ENCODE assay signal across 18 cellular contexts in the genomic region with DNA sequence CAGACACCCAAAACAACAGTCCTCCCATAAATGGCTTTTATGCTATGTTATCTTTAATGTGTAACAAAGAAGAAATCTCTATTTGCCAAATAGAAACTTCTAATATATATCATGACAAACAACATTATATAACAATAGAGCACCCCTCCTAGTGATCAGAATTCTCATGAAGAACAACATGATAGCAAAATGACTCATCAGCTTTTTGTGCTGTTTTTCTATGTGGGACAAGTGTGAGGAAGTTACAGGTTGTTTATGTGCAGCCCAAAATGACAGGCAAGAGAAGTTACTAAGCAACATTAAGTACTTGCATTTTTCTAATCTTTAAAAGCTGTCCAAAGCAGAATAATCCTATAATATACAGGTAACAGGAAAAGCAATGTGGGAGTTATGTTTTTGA. TPM values are rescaled to one million over a fixed set of nuclear protein-coding genes. Genes with fewer than 3 reads are reported as not detected.
DNase-seq lines count a peak whose midpoint lies in the region; ATAC-seq and TF ChIP-seq lines count a peak whose summit lies in the region.
"Had no signal": no experiment of that assay in that cellular context is flagged by ENCODE, and none has a peak within 500 bp of the region (broad histone marks: within the 10 kb centered on the region; RNA-seq: fewer than 3 reads in every experiment).

No MANE protein-coding gene starts in this region.

- H4K5ac ChIP-seq in H9 (ENCODE audit: insufficient read length, low read depth, low read length) = no peak overlapping the region

- H3K9me3 ChIP-seq in SK-N-SH = no peaks in the 10 kb centered on the region
- H3K9me3 ChIP-seq in endocrine pancreas (ENCODE audit: control insufficient read depth, low read length) = no peaks in the 10 kb centered on the region
- no peaks in the 10 kb centered on the region for H3K9me3 ChIP-seq in H9 (ENCODE audit: control insufficient read depth, low read depth, low read length)
- H3K9me3 ChIP-seq: BLaER1 treated with 17β-estradiol and CSF1 and Interleukin-3, amounts not matched to agents 10 nM and 100 nM; SJCRH30 had no signal

- 0 out of 4 replicates have a peak, but pooled peaks cover under 1% of the 10 kb centered on the region in 2 experiments for H3K4me1 Mint-ChIP-seq in H9
- H3K4me1 Mint-ChIP-seq: T-helper 17 cell had no signal

- no peaks in the 10 kb centered on the region for H3K79me1 ChIP-seq in H9 (ENCODE audit: insufficient read depth, low read depth, low read length, poor library complexity, severe bottlenecking)

- no peak overlapping the region for H3K56ac ChIP-seq in H9 (ENCODE audit: insufficient read length, low read depth, low read length)

- H3K27ac ChIP-seq in SK-N-SH (ENCODE audit: low read depth in 2 of 2, low read length in 1 of 2) = peak overlapping the region in 1 of 2 experiments; percentile 36; a peak in 1 of 4 replicates
- no peak overlapping the region for H3K27ac ChIP-seq in H9 (ENCODE audit: insufficient read length, low read depth, low read length)
- H3K27ac ChIP-seq: BLaER1 treated with 17β-estradiol and CSF1 and Interleukin-3, amounts not matched to agents 10 nM and 100 nM; GM23248; PC-9; SJCRH30 had no signal

- no peak overlapping the region for H3K4ac ChIP-seq in H9 (ENCODE audit: low read depth, low read length)

- no peak overlapping the region for H2BK5ac ChIP-seq in H9 (ENCODE audit: insufficient read length, low read length)

- H4K8ac ChIP-seq in H9 (replicated peaks; ENCODE audit: insufficient read length, low read depth, low read length) = no peak overlapping the region

- H3K23ac ChIP-seq in H9 (ENCODE audit: insufficient read length, low read depth, low read length) = no peak overlapping the region

- no peaks in the 10 kb centered on the region for H3K23me2 ChIP-seq in H9 (ENCODE audit: insufficient read length, low read depth, low read length, poor library complexity, severe bottlenecking)

- H3K36me3 Mint-ChIP-seq in H9 (ENCODE audit: insufficient read depth in 1 of 3, low read depth in 3 of 3) = no peaks in the 10 kb centered on the region
- H3K36me3 Mint-ChIP-seq: CD8-positive, alpha-beta T cell had no signal

- no peaks in the 10 kb centered on the region for H3K79me2 ChIP-seq in SK-N-SH (ENCODE audit: insufficient read depth)
- H3K79me2 ChIP-seq in H9 (ENCODE audit: insufficient read depth, low read length) = no peaks in the 10 kb centered on the region

- ATAC-seq in SK-N-SH treated with all-trans-retinoic acid at 6 μM for 48 hours = no peak; the same call in 2 of the 3 replicates
- ATAC-seq: CD8-positive, alpha-beta T cell; GM12878; K562; T-helper 17 cell had no signal

- H3K4me3 ChIP-seq in SK-N-SH (ENCODE audit: low read depth in 2 of 2, low read length in 1 of 2) (no peak overlapping the region), endocrine pancreas (ENCODE audit: control insufficient read depth, insufficient read depth, low read length) (peak overlapping the region; percentile 1)
- H3K4me3 ChIP-seq: BLaER1 treated with 17β-estradiol and CSF1 and Interleukin-3, amounts not matched to agents 10 nM and 100 nM; GM12878; GM23248; K562; PC-9; SJCRH30 had no signal

- no peak overlapping the region for H3K4me3 Mint-ChIP-seq in H9
- H3K4me3 Mint-ChIP-seq: CD8-positive, alpha-beta T cell; T-helper 17 cell had no signal

- no peak overlapping the region for H2AK5ac ChIP-seq in H9 (ENCODE audit: insufficient read length, low read length)

- H3K14ac ChIP-seq in H9 (ENCODE audit: insufficient read depth, low read length) = no peak overlapping the region

- H3K9me2 ChIP-seq in SK-N-SH = no peaks in the 10 kb centered on the region

- no peaks in the 10 kb centered on the region for H3K9me3 Mint-ChIP-seq in H9

- no peak overlapping the region for H2BK120ac ChIP-seq in H9 (ENCODE audit: low read depth, low read length, poor library complexity, severe bottlenecking)

- H3K27me3 Mint-ChIP-seq in H9 (ENCODE audit: low read depth) = no peaks in the 10 kb centered on the region
- H3K27me3 Mint-ChIP-seq: T-helper 17 cell had no signal

- POLR2A ChIA-PET in SK-N-SH (lab: Yijun Ruan, JAX) = no interaction called here

- no peak overlapping the region for H2BK12ac ChIP-seq in H9 (ENCODE audit: insufficient read length, low read depth, low read length)

- H3K27ac Mint-ChIP-seq in H9 = no peak overlapping the region
- H3K27ac Mint-ChIP-seq: CD8-positive, alpha-beta T cell; T-helper 17 cell had no signal

- H3K4me2 ChIP-seq in SK-N-SH (no peak overlapping the region), H9 (ENCODE audit: insufficient read depth, insufficient read length, low read length) (no peak overlapping the region)
- H3K4me2 ChIP-seq: BLaER1 treated with 17β-estradiol and CSF1 and Interleukin-3, amounts not matched to agents 10 nM and 100 nM; PC-9 had no signal

- no peak overlapping the region for H3K18ac ChIP-seq in H9 (ENCODE audit: insufficient read length, low read depth, low read length)

- H2AFZ ChIP-seq in SK-N-SH (ENCODE audit: low read depth) (no peak overlapping the region), H9 (ENCODE audit: low read length) (no peak overlapping the region)
- H2AFZ ChIP-seq: GM23248, PC-9 had no signal

- peaks cover 11% of the 10 kb centered on the region for H3F3A ChIP-seq in SK-N-SH (replicated peaks; ENCODE audit: insufficient read depth)

- peaks cover 0 to 4% of the 10 kb centered on the region in 2 experiments for H3K36me3 ChIP-seq in SK-N-SH (replicated peaks in 1 of 2; ENCODE audit: control insufficient read depth in 1 of 2, insufficient read depth in 2 of 2, low read length in 1 of 2)
- H3K36me3 ChIP-seq in endocrine pancreas (ENCODE audit: control insufficient read depth, insufficient read depth, low read length) = no peaks in the 10 kb centered on the region
- H3K36me3 ChIP-seq: BLaER1 treated with 17β-estradiol and CSF1 and Interleukin-3, amounts not matched to agents 10 nM and 100 nM; SJCRH30 had no signal

- CTCF ChIA-PET in SK-N-SH (lab: Yijun Ruan, JAX) = interaction anchor here (0.7 to 0.9 kb wide), 2 partner anchors 121 to 171 kb away, joined by 3 read pairs; no protein-coding TSS in a partner anchor

- H3K4me1 ChIP-seq in SK-N-SH (ENCODE audit: control insufficient read depth in 1 of 2, insufficient read depth in 2 of 2, low read depth in 1 of 2, low read length in 1 of 2) (peaks cover 5 to 17% of the 10 kb centered on the region in 2 experiments; a peak in 3 of 4 replicates), endocrine pancreas (ENCODE audit: control insufficient read depth, insufficient read depth, low read length) (peaks cover 4% of the 10 kb centered on the region), H9 (ENCODE audit: insufficient read depth, low read length) (no peaks in the 10 kb centered on the region)
- H3K4me1 ChIP-seq: SJCRH30 had no signal

- DNase-seq in SK-N-SH = no peak
- DNase-seq in NCI-H226 = peak; percentile 31
- DNase-seq in UCSD-AML1 (lab: John Stamatoyannopoulos, UW; ENCODE audit: unreplicated experiment) = no peak
- DNase-seq in NCI-H128 (lab: John Stamatoyannopoulos, UW; ENCODE audit: unreplicated experiment) = no peak
- no peak for DNase-seq in H9
- DNase-seq: CD8-positive, alpha-beta T cell; GM23248; NCI-H187 treated with DMSO at 0.1 percent for 48 hours; NCI-H2171; PC-9; SJCRH30; T-helper 17 cell had no signal

- TF ChIP-seq EP300 in SK-N-SH (IDR thresholded peaks at IDR 0.05; ENCODE audit: borderline replicate concordance in 1 of 2, low read depth in 1 of 2, low read length in 1 of 2) = no peak

- TF ChIP-seq CTCF in SK-N-SH (IDR thresholded peaks at IDR 0.05) = no peak
- no peak for TF ChIP-seq CTCF in H9 (conservative IDR thresholded peaks at IDR 0.05)

- H4K20me1 ChIP-seq in SK-N-SH (ENCODE audit: insufficient read depth) = no peaks in the 10 kb centered on the region
- H4K20me1 ChIP-seq in H9 (ENCODE audit: control insufficient read depth, insufficient read depth, insufficient read length) = no peaks in the 10 kb centered on the region
- H4K20me1 ChIP-seq: BLaER1 treated with 17β-estradiol and CSF1 and Interleukin-3, amounts not matched to agents 10 nM and 100 nM had no signal

- H3K27me3 ChIP-seq in SK-N-SH (ENCODE audit: insufficient read depth) (no peaks in the 10 kb centered on the region), endocrine pancreas (ENCODE audit: control insufficient read depth, insufficient read depth, low read length) (no peaks in the 10 kb centered on the region), H9 (ENCODE audit: insufficient read depth, low read length) (no peaks in the 10 kb centered on the region)
- H3K27me3 ChIP-seq: BLaER1 treated with 17β-estradiol and CSF1 and Interleukin-3, amounts not matched to agents 10 nM and 100 nM; SJCRH30 had no signal

- H3T11ph ChIP-seq in H9 (ENCODE audit: low read length) = no peak overlapping the region

- H3K9ac ChIP-seq in SK-N-SH (no peak overlapping the region), endocrine pancreas (ENCODE audit: control insufficient read depth, insufficient read depth, low read length) (no peak overlapping the region), H9 (ENCODE audit: extremely low read depth, insufficient read length, low read length) (no peak overlapping the region)
- H3K9ac ChIP-seq: BLaER1 treated with 17β-estradiol and CSF1 and Interleukin-3, amounts not matched to agents 10 nM and 100 nM; GM23248 had no signal

- TF ChIP-seq RAD21 in SK-N-SH (IDR thresholded peaks at IDR 0.05; ENCODE audit: low read length) = no peak

- H2BK20ac ChIP-seq in H9 (ENCODE audit: low read depth, low read length, poor library complexity, severe bottlenecking) = no peak overlapping the region

- H2BK15ac ChIP-seq in H9 (ENCODE audit: low read depth, low read length) = no peak overlapping the region

- no peak overlapping the region for H4K91ac ChIP-seq in H9 (ENCODE audit: insufficient read length, low read depth, low read length)

TF ChIP-seq in SK-N-SH, 30 proteins besides CTCF, POLR2A, EP300 and RAD21 (continues in another document):
- TF ChIP-seq TAF1 (IDR thresholded peaks at IDR 0.05; ENCODE audit: borderline replicate concordance, low read depth, low read length) = no peak

TF ChIP-seq in SK-N-SH treated with all-trans-retinoic acid at 6 μM for 48 hours, 23 proteins besides CTCF, POLR2A, EP300 and RAD21:
- TF ChIP-seq TOX (CRISPR knock-in tag; IDR thresholded peaks at IDR 0.05; ENCODE audit: borderline replicate concordance) (no peak), RARB (CRISPR knock-in tag; IDR thresholded peaks at IDR 0.05) (no peak)

RNA-seq across cellular contexts. Expression of a gene that starts 7.7 kb away (rescaled TPM):
- polyA plus RNA-seq in SK-N-SH (2012; rRNA removed) = 2.1 and 3.3 TPM in 2 replicates
- 3.1 and 3.3 TPM in 2 replicates for polyA plus RNA-seq in SK-N-SH (2012; cell fraction: cytosol; rRNA removed)
- 3.8 and 4.9 TPM in 2 replicates for polyA plus RNA-seq in SK-N-SH (2012; cell fraction: nucleus; rRNA removed)
- 0.26 and 0.33 TPM in 2 replicates for total RNA-seq in H9 (2021)
- total RNA-seq: A673; CD8-positive, alpha-beta T cell; K562; T-helper 17 cell had no signal
